ENCODE assay signal across 34 cellular contexts in genomic region chrX:123392921-123393320, GRCh38.
DNase-seq lines count a peak whose midpoint lies in the region; ATAC-seq, FAIRE-seq and TF ChIP-seq lines count a peak whose summit lies in the region.
"Had no signal": no experiment of that assay in that cellular context is flagged by ENCODE, and none has a peak within 500 bp of the region (broad histone marks: within the 10 kb centered on the region; RNA-seq: fewer than 3 reads in every experiment).

No MANE protein-coding gene starts in this region.

- peak; percentile 70 for FAIRE-seq in astrocyte (lab: Jason Lieb, UNC)
- FAIRE-seq: D721Med had no signal

- H3K36me3 ChIP-seq in astrocyte (ENCODE audit: insufficient read depth, low read length) (no peaks in the 10 kb centered on the region), left ventricle myocardium inferior (no peaks in the 10 kb centered on the region)
- H3K36me3 ChIP-seq: BE2C; BLaER1; BLaER1 treated with 17β-estradiol and CSF1 and Interleukin-3, amounts not matched to agents 10 nM and 100 nM had no signal

- no peaks in the 10 kb centered on the region for H3K4me1 ChIP-seq in astrocyte (ENCODE audit: insufficient read depth, low read length)
- no peaks in the 10 kb centered on the region for H3K4me1 ChIP-seq in left ventricle myocardium inferior
- H3K4me1 ChIP-seq: A549; BE2C; BLaER1; BLaER1 treated with 17β-estradiol and CSF1 and Interleukin-3, amounts not matched to agents 10 nM and 100 nM; Caco-2 had no signal

- no peak overlapping the region for H3K4me3 Mint-ChIP-seq in astrocyte (ENCODE audit: unreplicated experiment)
- H3K4me3 Mint-ChIP-seq: B cell; CD14-positive monocyte; CD4-positive, alpha-beta memory T cell; CD4-positive, alpha-beta T cell; CD4-positive, CD25-positive, alpha-beta regulatory T cell; CD8-positive, alpha-beta memory T cell; CD8-positive, alpha-beta T cell had no signal

- H3K9me3 ChIP-seq in astrocyte (ENCODE audit: insufficient read depth, low read depth, low read length), result no peaks in the 10 kb centered on the region
- peaks cover 7% of the 10 kb centered on the region for H3K9me3 ChIP-seq in left ventricle myocardium inferior (replicated peaks)
- H3K9me3 ChIP-seq: A549, BE2C, Caco-2 had no signal

- H3K4me3 ChIP-seq in astrocyte (ENCODE audit: insufficient read depth, low read depth, low read length), result no peak overlapping the region
- H3K4me3 ChIP-seq in left ventricle myocardium inferior, result no peak overlapping the region
- H3K4me3 ChIP-seq: A549; BLaER1; BLaER1 treated with 17β-estradiol and CSF1 and Interleukin-3, amounts not matched to agents 10 nM and 100 nM had no signal

- intact Hi-C loops in left ventricle myocardium inferior (cut with micrococcal nuclease), result no loop called here

- TF ChIP-seq CTCF in astrocyte (IDR thresholded peaks at IDR 0.05; ENCODE audit: insufficient read depth, low read depth, low read length), result no peak
- TF ChIP-seq CTCF in left ventricle myocardium inferior (IDR thresholded peaks at IDR 0.05; ENCODE audit: borderline replicate concordance), result no peak

- no peaks in the 10 kb centered on the region for H3K27me3 Mint-ChIP-seq in astrocyte (ENCODE audit: low read depth, unreplicated experiment)
- H3K27me3 Mint-ChIP-seq: B cell; CD4-positive, alpha-beta T cell; CD4-positive, CD25-positive, alpha-beta regulatory T cell; CD8-positive, alpha-beta memory T cell had no signal

- DNase-seq in EH (ENCODE audit: low read depth) (peak; percentile 12), astrocyte (ENCODE audit: low read depth) (peak; percentile 57), astrocyte of the hippocampus (ENCODE audit: low read depth, low spot score) (peak; percentile 19), AG08395 (ENCODE audit: low spot score) (no peak), left ventricle myocardium inferior (no peak)
- DNase-seq: 8988T; ACHN; AML-193; BE2C; C1 segment of cervical spinal cord; Caco-2; Calu3; CD4-positive, alpha-beta T cell; CD4-positive, CD25-positive, alpha-beta regulatory T cell; CD8-positive, alpha-beta memory T cell; CD8-positive, alpha-beta T cell; COR-L47; DMS 273 treated with DMSO at 0.1 percent for 48 hours; DMS153; DMS53; DMS79; DMS79 treated with DMSO at 0.1 percent for 48 hours; DND-41; EL had no signal

- no peak for ATAC-seq in GM19328 (IDR thresholded peaks at IDR 0.05; ENCODE audit: unreplicated experiment)
- ATAC-seq: A549; CD8-positive, alpha-beta T cell had no signal

- no peak overlapping the region for H3K27ac ChIP-seq in astrocyte (ENCODE audit: low read depth, low read length)
- H3K27ac ChIP-seq in left ventricle myocardium inferior (replicated peaks), result no peak overlapping the region
- H3K27ac ChIP-seq: 22Rv1; A549; BLaER1; BLaER1 treated with 17β-estradiol and CSF1 and Interleukin-3, amounts not matched to agents 10 nM and 100 nM; C4-2B had no signal

- no peaks in the 10 kb centered on the region for H4K20me1 ChIP-seq in astrocyte (ENCODE audit: insufficient read depth, low read length)
- H4K20me1 ChIP-seq: BLaER1; BLaER1 treated with 17β-estradiol and CSF1 and Interleukin-3, amounts not matched to agents 10 nM and 100 nM had no signal

- no peak overlapping the region for H3K27ac Mint-ChIP-seq in astrocyte (ENCODE audit: unreplicated experiment)
- H3K27ac Mint-ChIP-seq: B cell; CD14-positive monocyte; CD4-positive, alpha-beta memory T cell; CD4-positive, alpha-beta T cell; CD4-positive, CD25-positive, alpha-beta regulatory T cell; CD8-positive, alpha-beta memory T cell; CD8-positive, alpha-beta T cell had no signal

- no peaks in the 10 kb centered on the region for H3K27me3 ChIP-seq in astrocyte (ENCODE audit: insufficient read depth, low read length)
- no peaks in the 10 kb centered on the region for H3K27me3 ChIP-seq in left ventricle myocardium inferior (ENCODE audit: low read depth)
- H3K27me3 ChIP-seq: BE2C had no signal

- peaks cover 5% of the 10 kb centered on the region for H3K36me3 Mint-ChIP-seq in astrocyte (ENCODE audit: low read depth, unreplicated experiment)
- H3K36me3 Mint-ChIP-seq: CD14-positive monocyte; CD4-positive, alpha-beta memory T cell; CD4-positive, CD25-positive, alpha-beta regulatory T cell; CD8-positive, alpha-beta T cell had no signal

- H3K4me1 Mint-ChIP-seq in astrocyte (ENCODE audit: low read depth, unreplicated experiment), result peaks cover 8% of the 10 kb centered on the region
- H3K4me1 Mint-ChIP-seq: B cell; CD14-positive monocyte; CD4-positive, alpha-beta memory T cell; CD4-positive, CD25-positive, alpha-beta regulatory T cell; CD8-positive, alpha-beta memory T cell had no signal

- no peak overlapping the region for H3K4me2 ChIP-seq in astrocyte (ENCODE audit: low read length)
- H3K4me2 ChIP-seq: A549; BLaER1; BLaER1 treated with 17β-estradiol and CSF1 and Interleukin-3, amounts not matched to agents 10 nM and 100 nM had no signal

- no peaks in the 10 kb centered on the region for H3K9me3 Mint-ChIP-seq in astrocyte (ENCODE audit: unreplicated experiment)

- H2AFZ ChIP-seq in astrocyte (ENCODE audit: low read depth, low read length), result no peak overlapping the region

- no peak overlapping the region for H3K9ac ChIP-seq in astrocyte (ENCODE audit: low read length)
- H3K9ac ChIP-seq: BLaER1; BLaER1 treated with 17β-estradiol and CSF1 and Interleukin-3, amounts not matched to agents 10 nM and 100 nM had no signal

- H3K79me2 ChIP-seq in astrocyte (ENCODE audit: insufficient read depth, low read length), result no peaks in the 10 kb centered on the region

Comparison
In these comparisons a context has a peak if more than half of its experiments do, and no peak if none do; other contexts are left out.
1. DNase-seq: peak in EH (single experiment), astrocyte (single experiment) and astrocyte of the hippocampus (single experiment); none in AG08395 (single experiment) and left ventricle myocardium inferior (single experiment).